1 cellular context compared by ENCODE assay signal in genomic region chr11:75262961-75263852, GRCh38.
TF ChIP-seq lines count a peak whose summit lies in the region.

No MANE protein-coding gene starts in this region.

TF ChIP-seq in H1, 55 proteins besides CTCF, POLR2A, EP300 and RAD21:
- TF ChIP-seq MAFK (IDR thresholded peaks at IDR 0.05; ENCODE audit: low read depth, low read length), result no peak
- TF ChIP-seq USF2 (IDR thresholded peaks at IDR 0.05; ENCODE audit: low read length), result no peak
- no peak for TF ChIP-seq KDM5A (IDR thresholded peaks at IDR 0.05; ENCODE audit: low read length)
- TF ChIP-seq SIX5 (IDR thresholded peaks at IDR 0.05; ENCODE audit: low read depth, low read length), result no peak
- no peak for TF ChIP-seq FOSL1 (IDR thresholded peaks at IDR 0.05; ENCODE audit: insufficient read depth, low read depth, low read length)
- no peak for TF ChIP-seq POU5F1 (IDR thresholded peaks at IDR 0.05; ENCODE audit: low read depth, low read length)
- no peak for TF ChIP-seq JUND (IDR thresholded peaks at IDR 0.05; ENCODE audit: low read length)
- TF ChIP-seq KDM4A (IDR thresholded peaks at IDR 0.05; ENCODE audit: low read depth, low read length, severe bottlenecking), result no peak
- no peak for TF ChIP-seq CREB1 (IDR thresholded peaks at IDR 0.05)
